10 cellular contexts compared by ENCODE assay signal in the genomic region with DNA sequence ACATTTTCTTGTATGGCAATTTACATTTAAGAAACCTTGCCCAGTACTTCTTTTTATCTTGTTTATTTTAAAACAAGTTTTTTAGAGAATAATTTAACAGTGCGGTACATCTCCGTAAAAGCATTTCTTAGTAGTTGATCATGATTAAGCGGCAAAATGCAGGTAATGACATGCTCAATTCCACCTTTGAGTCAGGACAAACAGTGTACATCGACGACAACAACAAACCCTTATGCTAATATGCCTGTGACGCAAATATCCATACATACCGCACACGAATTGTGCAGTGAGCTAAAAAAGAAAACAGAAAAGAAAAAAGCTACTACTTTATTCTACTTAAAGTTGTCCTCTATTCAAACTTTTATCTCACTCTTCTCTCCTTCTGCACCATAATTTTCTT. TPM values are rescaled to one million over a fixed set of nuclear protein-coding genes. Genes with fewer than 3 reads are reported as not detected.
DNase-seq lines count a peak whose midpoint lies in the region; ATAC-seq, FAIRE-seq and TF ChIP-seq lines count a peak whose summit lies in the region.
"Had no signal": no experiment of that assay in that cellular context is flagged by ENCODE, and none has a peak within 500 bp of the region (broad histone marks: within the 10 kb centered on the region; RNA-seq: fewer than 3 reads in every experiment).

No MANE protein-coding gene starts in this region.

- H3K36me3 ChIP-seq in lower lobe of right lung (no peaks in the 10 kb centered on the region), thyroid gland (no peaks in the 10 kb centered on the region), pancreas (no peaks in the 10 kb centered on the region)

- no peak for TF ChIP-seq POLR2A in thyroid gland (IDR thresholded peaks at IDR 0.05)

- H3K4me3 ChIP-seq in lower lobe of right lung: peak overlapping the region; percentile 72
- peak overlapping the region; percentile 72 to 87 (median 80) for H3K4me3 ChIP-seq in thyroid gland (replicated peaks in 1 of 3)
- H3K4me3 ChIP-seq in pancreas: peak overlapping the region in 2 of 4 donors; percentile 35 to 51

- intact Hi-C loops in lower lobe of right lung (cut with DNase I): no loop called here
- intact Hi-C loops in thyroid gland (cut with DNase I): no loop called here
- intact Hi-C loops in pancreas (cut with DNase I): no loop called here

- ATAC-seq in lower lobe of right lung (no peak), GM21360 (IDR thresholded peaks at IDR 0.05; ENCODE audit: unreplicated experiment) (no peak), pancreas (no peak)

- DNase-seq in NCI-H2227 (lab: John Stamatoyannopoulos, UW; ENCODE audit: unreplicated experiment): peak; percentile 69
- no peak for DNase-seq in NCI-H2227 treated with DMSO at 0.1 percent for 48 hours (lab: John Stamatoyannopoulos, UW)
- no peak for DNase-seq in lower lobe of right lung
- no peak for DNase-seq in thyroid gland
- no peak for DNase-seq in pancreas
- no peak for DNase-seq in NK-92 (lab: John Stamatoyannopoulos, UW; ENCODE audit: unreplicated experiment)
- DNase-seq: 8988T, activated B cell treated with CpG ODN at 0.5 μM for 24 hours had no signal

- H3K27me3 ChIP-seq in lower lobe of right lung (ENCODE audit: low read depth) (no peaks in the 10 kb centered on the region), thyroid gland (no peaks in the 10 kb centered on the region), pancreas (peaks cover 0 to 8% (median 0%) of the 10 kb centered on the region in 4 donors)

- no peak for FAIRE-seq in pancreas (lab: Jason Lieb, UNC)

- no peaks in the 10 kb centered on the region for H3K9me3 ChIP-seq in lower lobe of right lung
- no peaks in the 10 kb centered on the region for H3K9me3 ChIP-seq in thyroid gland
- H3K9me3 ChIP-seq in pancreas: no peaks in the 10 kb centered on the region

- peak overlapping the region; percentile 98 for H3K27ac ChIP-seq in cingulate gyrus (ENCODE audit: low read depth, low read length)
- peak overlapping the region; percentile 91 for H3K27ac ChIP-seq in lower lobe of right lung
- H3K27ac ChIP-seq in thyroid gland: peak overlapping the region in 1 of 3 donors; percentile 89
- H3K27ac ChIP-seq in pancreas: no peak overlapping the region

- peaks cover 8% of the 10 kb centered on the region for H3K4me1 ChIP-seq in lower lobe of right lung
- peaks cover 0 to 5% of the 10 kb centered on the region in 2 donors for H3K4me1 ChIP-seq in thyroid gland
- H3K4me1 ChIP-seq in pancreas: no peaks in the 10 kb centered on the region

- WGBS in thyroid gland, 2 donors: 32 to 35% methylated on average over 8 of the region's 8 CpGs
- WGBS in pancreas, 2 donors: 18 to 23% methylated on average over 8 of the region's 8 CpGs

- TF ChIP-seq CTCF in lower lobe of right lung (IDR thresholded peaks at IDR 0.05): no peak
- TF ChIP-seq CTCF in thyroid gland (IDR thresholded peaks at IDR 0.05): no peak
- TF ChIP-seq CTCF in pancreas (IDR thresholded peaks at IDR 0.05): no peak

RNA-seq across cellular contexts. Expression of a gene that starts 1.9 kb away (rescaled TPM):
- 15.3 TPM for total RNA-seq in lower lobe of right lung
- total RNA-seq in thyroid gland: 10 to 100 TPM; 20.7 to 31.1 (median 26.0) TPM
- total RNA-seq in pancreas: 1 to 10 TPM; 1.3 to 4.0 (median 2.0) TPM
- polyA plus RNA-seq in pancreas: 1 to 10 TPM; 1.6 to 3.8 TPM

Comparison
In these comparisons a context has a peak if more than half of its experiments do, and no peak if none do; other contexts are left out.
1. H3K27ac ChIP-seq: peak in cingulate gyrus (single experiment) and lower lobe of right lung (single experiment); none in pancreas (0 of 4).